36 cellular contexts compared by ENCODE assay signal in the genomic region with DNA sequence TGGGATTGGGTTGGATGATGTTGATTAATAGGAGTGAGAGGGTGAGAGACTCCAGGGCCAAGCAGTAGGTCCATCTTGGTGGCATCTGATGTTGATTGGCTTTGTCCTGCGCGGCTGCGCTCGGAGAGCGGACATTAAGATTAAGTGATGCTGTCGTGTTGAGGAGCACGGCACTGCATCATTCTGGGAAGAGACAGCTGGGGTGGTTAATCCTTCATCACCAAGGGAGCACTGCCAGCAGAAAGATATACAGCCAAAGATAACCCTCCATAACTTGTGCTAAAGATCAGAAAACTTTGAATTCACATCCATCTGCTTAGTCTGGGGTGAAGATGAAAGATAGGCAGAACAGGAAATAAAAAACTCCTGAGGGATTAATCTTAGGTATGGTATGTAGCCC.
"Had no signal": no experiment of that assay in that cellular context is flagged by ENCODE, and none has a peak within 500 bp of the region (broad histone marks: within the 10 kb centered on the region; RNA-seq: fewer than 3 reads in every experiment).

No MANE protein-coding gene starts in this region.

- H3K36me3 ChIP-seq: ascending aorta had no signal

- H3K4me1 Mint-ChIP-seq: activated CD4-positive, alpha-beta T cell treated with anti-CD3 and anti-CD28 coated beads for 36 hours; activated CD4-positive, alpha-beta T cell treated with anti-CD3 and anti-CD28 coated beads, Interleukin-2, amount 10 ng/mL, durations not matched to agents 7 days and 5 days; activated naive CD4-positive, alpha-beta T cell treated with anti-CD3 and anti-CD28 coated beads, Interleukin-2, amount 50 U/mL, for 24 hours; activated naive CD8-positive, alpha-beta T cell treated with anti-CD3 and anti-CD28 coated beads, Interleukin-2, amount 10 ng/mL, durations not matched to agents 7 days and 5 days; WTC11 had no signal

- H3K27ac Mint-ChIP-seq: activated CD4-positive, alpha-beta T cell treated with anti-CD3 and anti-CD28 coated beads for 36 hours; activated CD4-positive, alpha-beta T cell treated with anti-CD3 and anti-CD28 coated beads, Interleukin-2, amount 10 ng/mL, durations not matched to agents 7 days and 5 days; activated CD8-positive, alpha-beta T cell treated with anti-CD3 and anti-CD28 coated beads, Interleukin-2, amount 10 ng/mL, durations not matched to agents 7 days and 5 days; activated naive CD4-positive, alpha-beta T cell treated with anti-CD3 and anti-CD28 coated beads, Interleukin-2, amount 50 U/mL, for 24 hours; activated naive CD8-positive, alpha-beta T cell treated with anti-CD3 and anti-CD28 coated beads, Interleukin-2, amount 10 ng/mL, durations not matched to agents 7 days and 5 days; activated T-cell treated with anti-CD3 and anti-CD28 coated beads, Interleukin-2, amount 50 U/mL, for 24 hours; activated T-helper 2 cell treated with anti-CD3 and anti-CD28 coated beads, Interferon-gamma antibody, Interleukin-2, Interleukin-4, amounts not matched to agents 10 μg/mL and 5 μg/mL and 100 μg/mL, durations not matched to agents 14 hours and 24 hours and 36 hours; T-helper 1 cell treated with Interleukin-12 subunit alpha and Interleukin-12 subunit beta and Interleukin-4 antibody, amounts not matched to agents 30 μg/mL and 1 μg/mL, for 36 hours; T-helper 2 cell treated with Interferon-gamma antibody and Interleukin-4, amounts not matched to agents 5 μg/mL and 100 μg/mL, for 36 hours; WTC11 had no signal

- ATAC-seq: activated CD4-positive, alpha-beta T cell treated with anti-CD3 and anti-CD28 coated beads for 36 hours; activated CD4-positive, CD25-positive, alpha-beta regulatory T cell treated with anti-CD3 and anti-CD28 coated beads, Interleukin-2, amount 50 U/mL, for 24 hours; activated CD8-positive, alpha-beta T cell treated with anti-CD3 and anti-CD28 coated beads, Interleukin-2, amount 10 ng/mL, durations not matched to agents 7 days and 5 days; Right ventricle myocardium inferior; WTC11 had no signal

- H3K4me1 ChIP-seq: ascending aorta had no signal

- H3K9me3 ChIP-seq: ascending aorta had no signal

- H3K4me3 ChIP-seq: ascending aorta, PC-9 had no signal

- DNase-seq: activated CD4-positive, alpha-beta T cell treated with anti-CD3 and anti-CD28 coated beads for 36 hours; activated CD4-positive, alpha-beta T cell treated with anti-CD3 and anti-CD28 coated beads, Interleukin-2, amount 10 ng/mL, durations not matched to agents 7 days and 5 days; activated CD4-positive, alpha-beta T cell treated with anti-CD3 and anti-CD28 coated beads, Interleukin-2, amount 50 U/mL, for 48 hours; activated CD8-positive, alpha-beta T cell treated with anti-CD3 and anti-CD28 coated beads, Interleukin-2, amount 10 ng/mL, durations not matched to agents 7 days and 5 days; activated gamma-delta T cell; activated naive CD4-positive, alpha-beta T cell treated with Interleukin-2 at 50 U/mL for 16 hours; activated naive CD8-positive, alpha-beta T cell treated with anti-CD3 and anti-CD28 coated beads, Interleukin-2, amount 10 ng/mL, durations not matched to agents 7 days and 5 days; activated T-cell treated with anti-CD3 and anti-CD28 coated beads, Interleukin-2, amount 50 U/mL, for 24 hours; amygdala; central memory CD4-positive, alpha-beta T cell; Karpas-422; KBM-7; NCI-H1105; NCI-H1417 treated with DMSO at 0.1 percent for 48 hours; NCI-H187 treated with DMSO at 0.1 percent for 48 hours; NCI-H2081; NCI-H2171 treated with DMSO at 0.1 percent for 48 hours; NCI-H2227 treated with DMSO at 0.1 percent for 48 hours; NCI-H446; NCI-H510A treated with DMSO at 0.1 percent for 48 hours; NCI-H69; PC-9; SIG-M5 had no signal

- H3K9me3 Mint-ChIP-seq: activated CD4-positive, alpha-beta T cell treated with anti-CD3 and anti-CD28 coated beads, Interleukin-2, amount 10 ng/mL, durations not matched to agents 7 days and 5 days; activated naive CD4-positive, alpha-beta T cell treated with anti-CD3 and anti-CD28 coated beads, Interleukin-2, amount 50 U/mL, for 24 hours; activated naive CD8-positive, alpha-beta T cell treated with anti-CD3 and anti-CD28 coated beads, Interleukin-2, amount 10 ng/mL, durations not matched to agents 7 days and 5 days; activated T-cell treated with anti-CD3 and anti-CD28 coated beads, Interleukin-2, amount 50 U/mL, for 24 hours; activated T-helper 2 cell treated with anti-CD3 and anti-CD28 coated beads, Interferon-gamma antibody, Interleukin-2, Interleukin-4, amounts not matched to agents 10 μg/mL and 5 μg/mL and 100 μg/mL, durations not matched to agents 14 hours and 24 hours and 36 hours; T-helper 1 cell treated with Interleukin-12 subunit alpha and Interleukin-12 subunit beta and Interleukin-4 antibody, amounts not matched to agents 30 μg/mL and 1 μg/mL, for 36 hours; T-helper 2 cell treated with Interferon-gamma antibody and Interleukin-4, amounts not matched to agents 5 μg/mL and 100 μg/mL, for 36 hours; WTC11 had no signal

- H3K27ac ChIP-seq: ascending aorta, PC-9, RWPE1 had no signal

- FAIRE-seq: bronchial epithelial cell, RCC 7860, TTC549 had no signal

- H3K27me3 ChIP-seq: ascending aorta had no signal

- H3K36me3 Mint-ChIP-seq: activated naive CD4-positive, alpha-beta T cell treated with anti-CD3 and anti-CD28 coated beads, Interleukin-2, amount 50 U/mL, for 24 hours; activated naive CD8-positive, alpha-beta T cell treated with anti-CD3 and anti-CD28 coated beads, Interleukin-2, amount 10 ng/mL, durations not matched to agents 7 days and 5 days; brain; WTC11 had no signal

- H3K4me3 Mint-ChIP-seq: activated CD4-positive, alpha-beta T cell treated with anti-CD3 and anti-CD28 coated beads for 36 hours; activated CD4-positive, alpha-beta T cell treated with anti-CD3 and anti-CD28 coated beads, Interleukin-2, amount 10 ng/mL, durations not matched to agents 7 days and 5 days; activated CD8-positive, alpha-beta T cell treated with anti-CD3 and anti-CD28 coated beads, Interleukin-2, amount 10 ng/mL, durations not matched to agents 7 days and 5 days; activated naive CD4-positive, alpha-beta T cell treated with anti-CD3 and anti-CD28 coated beads, Interleukin-2, amount 50 U/mL, for 24 hours; activated naive CD8-positive, alpha-beta T cell treated with anti-CD3 and anti-CD28 coated beads, Interleukin-2, amount 10 ng/mL, durations not matched to agents 7 days and 5 days; activated T-cell treated with anti-CD3 and anti-CD28 coated beads, Interleukin-2, amount 50 U/mL, for 24 hours; T-helper 1 cell treated with Interleukin-12 subunit alpha and Interleukin-12 subunit beta and Interleukin-4 antibody, amounts not matched to agents 30 μg/mL and 1 μg/mL, for 36 hours; T-helper 2 cell treated with Interferon-gamma antibody and Interleukin-4, amounts not matched to agents 5 μg/mL and 100 μg/mL, for 36 hours; WTC11 had no signal

- H2AFZ ChIP-seq: PC-9 had no signal

- H3K4me2 ChIP-seq: PC-9 had no signal
